In genomic region chr6:3451498-3451897, GRCh38 we compare ENCODE assay signal across 20 cellular contexts.
DNase-seq lines count a peak whose midpoint lies in the region; ATAC-seq, FAIRE-seq and TF ChIP-seq lines count a peak whose summit lies in the region.
"Had no signal": no experiment of that assay in that cellular context is flagged by ENCODE, and none has a peak within 500 bp of the region (broad histone marks: within the 10 kb centered on the region; RNA-seq: fewer than 3 reads in every experiment).

No MANE protein-coding gene starts in this region.

- CTCF ChIA-PET in HEK293 (lab: Yijun Ruan, JAX) = interaction anchor here (0.5 to 1.0 kb wide), 2 partner anchors 11 to 197 kb away, joined by 3 read pairs; no protein-coding TSS in a partner anchor

- no peak for FAIRE-seq in GM19239 (lab: Jason Lieb, UNC)
- FAIRE-seq: H1, RCC 7860 had no signal

- H3K9me3 ChIP-seq in HEK293 (ENCODE audit: control insufficient read depth, insufficient read depth, low read depth, low read length) = no peaks in the 10 kb centered on the region

- H3K4me3 ChIP-seq in HEK293 (ENCODE audit: low read depth, low read length) = no peak overlapping the region

- POLR2A ChIA-PET in HEK293 (lab: Yijun Ruan, JAX) = interaction anchor here (0.9 kb wide), 1 partner anchor 10 kb away, joined by 3 read pairs; no protein-coding TSS in a partner anchor

- H3K36me3 ChIP-seq in HEK293 (ENCODE audit: control insufficient read depth in 2 of 2, insufficient read depth in 1 of 2, low read length in 2 of 2) = peaks cover 4 to 6% of the 10 kb centered on the region in 2 experiments; a peak in 2 of 3 replicates

- TF ChIP-seq CTCF in HEK293 (tag by site-specific recombination; IDR thresholded peaks at IDR 0.05) = no peak

- ATAC-seq in HG02840 (IDR thresholded peaks at IDR 0.05; ENCODE audit: low FRiP score, unreplicated experiment) = no peak
- ATAC-seq in GM21423 (IDR thresholded peaks at IDR 0.05; ENCODE audit: unreplicated experiment) = no peak
- ATAC-seq: HCT116, Right ventricle myocardium inferior had no signal

- H3K27ac ChIP-seq in HEK293 (ENCODE audit: extremely low read depth, low read depth, low read length) = no peak overlapping the region

- H3K4me1 ChIP-seq in HEK293 (ENCODE audit: control insufficient read depth, insufficient read depth, low read length) = no peaks in the 10 kb centered on the region; the same call in 1 of the 2 replicates

- DNase-seq in AG08395 (ENCODE audit: low spot score) (peak; percentile 67), astrocyte of the hippocampus (ENCODE audit: low read depth, low spot score) (peak; percentile 8), islet precursor cell (peak; percentile 29), NCI-H2029 (lab: John Stamatoyannopoulos, UW) (no peak), GM19239 (ENCODE audit: insufficient read length, low spot score) (no peak)
- DNase-seq: 8988T, EL, GF-D8, Kasumi-1, NCI-H1694 treated with DMSO at 0.1 percent for 48 hours, NCI-H446, NCI-H526, OCI-M1 had no signal

TF ChIP-seq in HEK293, 187 proteins besides CTCF, POLR2A, EP300 and RAD21:
- 0 out of 2 replicates have a peak, but pooled peaks have one; percentile 7 for TF ChIP-seq PRDM1 (tag by site-specific recombination; IDR thresholded peaks at IDR 0.05)
- no peak for TF ChIP-seq ZNF184 (tag by site-specific recombination; IDR thresholded peaks at IDR 0.05)

Comparison
In these comparisons a context has a peak if more than half of its experiments do, and no peak if none do; other contexts are left out.
1. DNase-seq: peak in AG08395 (single experiment), astrocyte of the hippocampus (single experiment) and islet precursor cell (single experiment); none in NCI-H2029 (single experiment) and GM19239 (single experiment).